29 cellular contexts compared by ENCODE assay signal in the genomic region with DNA sequence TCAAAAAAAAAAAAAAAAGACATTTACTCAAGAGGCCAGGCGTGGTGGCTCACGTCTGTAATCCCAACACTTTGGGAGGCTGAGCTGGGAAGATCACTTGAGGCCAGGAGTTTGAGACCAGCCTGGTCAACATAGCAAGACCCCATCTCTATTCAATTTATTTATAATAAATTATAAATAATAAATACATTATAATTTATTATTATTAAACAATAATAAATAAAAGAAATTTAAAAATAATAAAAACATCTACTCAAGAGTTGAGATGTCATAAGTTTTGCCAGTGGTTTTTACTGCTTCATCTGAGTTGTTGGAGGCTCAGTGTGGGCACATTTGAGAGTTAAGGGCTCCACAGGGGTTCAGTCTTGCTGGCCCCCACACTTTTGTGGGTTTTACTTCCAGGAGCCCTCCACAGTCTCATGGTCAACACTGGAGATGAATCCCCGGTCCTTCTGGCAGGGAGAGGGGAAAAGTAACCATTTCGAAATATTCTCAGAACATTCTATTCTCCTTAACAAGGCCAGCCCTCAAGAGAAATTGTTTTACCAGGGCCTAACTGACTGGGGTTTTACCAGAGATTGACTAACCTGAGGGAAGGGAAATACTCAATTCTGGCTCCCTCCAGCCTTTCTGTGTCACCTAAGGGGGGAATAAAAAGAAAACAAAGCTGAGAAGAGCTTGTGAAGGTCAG.
"Had no signal": no experiment of that assay in that cellular context is flagged by ENCODE, and none has a peak within 500 bp of the region (broad histone marks: within the 10 kb centered on the region; RNA-seq: fewer than 3 reads in every experiment).

No MANE protein-coding gene starts in this region.

- H3K36me3 Mint-ChIP-seq: activated naive CD8-positive, alpha-beta T cell; natural killer cell treated with Interleukin-12 subunit alpha and Interleukin-12 subunit beta and Interleukin-15 and Interleukin-18, amount 100 ng/mL, for 72 hours; stimulated activated naive B cell treated with anti-CD40 and anti-IgM and Interleukin-4, amounts not matched to agents 10 μg/mL and 1 μg/mL and 100 μg/mL, for 72 hours had no signal

- H3K9me3 ChIP-seq: mucosa of descending colon, ovary, prostate gland, stomach, thyroid gland had no signal

- H3K4me1 Mint-ChIP-seq: stimulated activated naive B cell treated with anti-CD40 and anti-IgM and Interleukin-4, amounts not matched to agents 10 μg/mL and 1 μg/mL and 100 μg/mL, for 72 hours had no signal

- H3K27me3 Mint-ChIP-seq: activated naive CD8-positive, alpha-beta T cell; natural killer cell treated with Interleukin-12 subunit alpha and Interleukin-12 subunit beta and Interleukin-15 and Interleukin-18, amount 100 ng/mL, for 72 hours; stimulated activated naive B cell treated with anti-CD40 and anti-IgM and Interleukin-4, amounts not matched to agents 10 μg/mL and 1 μg/mL and 100 μg/mL, for 72 hours had no signal

- DNase-seq: activated CD4-positive, alpha-beta T cell treated with anti-CD3 and anti-CD28 coated beads for 4 hours; activated CD4-positive, alpha-beta T cell treated with anti-CD3 and anti-CD28 coated beads, Interleukin-2, amount 50 U/mL, for 4 hours; activated CD8-positive, alpha-beta memory T cell treated with anti-CD3 and anti-CD28 coated beads for 24 hours; activated effector memory CD4-positive, alpha-beta T cell treated with Interleukin-2 at 50 U/mL for 16 hours; activated naive CD4-positive, alpha-beta T cell treated with Interleukin-2 at 50 U/mL for 16 hours; amniotic stem cell; brain microvascular endothelial cell; caudate nucleus; endodermal cell; foreskin melanocyte; glutamatergic neuron; left cardiac atrium; left ventricle myocardium superior; mucosa of descending colon; ovary; retina; stimulated activated CD4-positive, alpha-beta T cell treated with anti-CD3 and anti-CD28 coated beads, Interleukin-2, amount 100 ng/mL, for 24 hours; stimulated activated naive B cell treated with anti-CD40 and anti-IgM and Interleukin-4, amounts not matched to agents 10 μg/mL and 1 μg/mL and 100 μg/mL, for 72 hours; stomach; thyroid gland had no signal

- H3K4me3 ChIP-seq: mucosa of descending colon, ovary, prostate gland, smooth muscle cell, stomach, thyroid gland had no signal

- H3K27ac Mint-ChIP-seq: activated naive CD8-positive, alpha-beta T cell; dendritic cell treated with granulocyte-macrophage colony-stimulating factor and Interleukin-4, amounts not matched to agents 40 ng/mL and 50 ng/mL, for 4 days; endodermal cell; natural killer cell treated with Interleukin-12 subunit alpha and Interleukin-12 subunit beta and Interleukin-15 and Interleukin-18, amount 100 ng/mL, for 72 hours; stimulated activated naive B cell treated with anti-CD40 and anti-IgM and Interleukin-4, amounts not matched to agents 10 μg/mL and 1 μg/mL and 100 μg/mL, for 72 hours had no signal

- ATAC-seq: esophagus mucosa; left cardiac atrium; left ventricle myocardium superior; mucosa of descending colon; natural killer cell treated with Interleukin-12 subunit alpha and Interleukin-12 subunit beta and Interleukin-15 and Interleukin-18, amount 100 ng/mL, for 72 hours; sciatic nerve; stimulated activated naive B cell treated with anti-CD40 and anti-IgM and Interleukin-4, amounts not matched to agents 10 μg/mL and 1 μg/mL and 100 μg/mL, for 72 hours had no signal

- FAIRE-seq: astrocyte, keratinocyte had no signal

- H3K27ac ChIP-seq: brain microvascular endothelial cell, ovary, prostate gland, stomach, thyroid gland had no signal

- H3K36me3 ChIP-seq: brain microvascular endothelial cell, ovary, prostate gland, stomach, thyroid gland had no signal

- H3K9me3 Mint-ChIP-seq: dendritic cell treated with granulocyte-macrophage colony-stimulating factor and Interleukin-4, amounts not matched to agents 40 ng/mL and 50 ng/mL, for 4 days; endodermal cell; natural killer cell treated with Interleukin-12 subunit alpha and Interleukin-12 subunit beta and Interleukin-15 and Interleukin-18, amount 100 ng/mL, for 72 hours; stimulated activated naive B cell treated with anti-CD40 and anti-IgM and Interleukin-4, amounts not matched to agents 10 μg/mL and 1 μg/mL and 100 μg/mL, for 72 hours had no signal

- H3K4me3 Mint-ChIP-seq: activated naive CD8-positive, alpha-beta T cell; dendritic cell treated with granulocyte-macrophage colony-stimulating factor and Interleukin-4, amounts not matched to agents 40 ng/mL and 50 ng/mL, for 4 days; endodermal cell; natural killer cell treated with Interleukin-12 subunit alpha and Interleukin-12 subunit beta and Interleukin-15 and Interleukin-18, amount 100 ng/mL, for 72 hours; stimulated activated naive B cell treated with anti-CD40 and anti-IgM and Interleukin-4, amounts not matched to agents 10 μg/mL and 1 μg/mL and 100 μg/mL, for 72 hours had no signal

- H3K27me3 ChIP-seq: brain microvascular endothelial cell, ovary, stomach, thyroid gland had no signal

- H3K4me2 ChIP-seq: smooth muscle cell had no signal
